In genomic region chr13:40982772-40983171, GRCh38 we compare ENCODE assay signal across 8 cellular contexts. TPM values are rescaled to one million over a fixed set of nuclear protein-coding genes. Genes with fewer than 3 reads are reported as not detected.
A peak's percentile ranks its signal among the peaks of the same experiment; 100 is the strongest.
DNase-seq lines count a peak whose midpoint lies in the region; ATAC-seq and TF ChIP-seq lines count a peak whose summit lies in the region.

No MANE protein-coding gene starts in this region.

- peak overlapping the region; percentile 61 for H3K27ac ChIP-seq in RWPE2 (ENCODE audit: poor library complexity, severe bottlenecking)
- peak overlapping the region; percentile 58 for H3K27ac ChIP-seq in brain microvascular endothelial cell
- peak overlapping the region; percentile 50 to 55 for H3K27ac ChIP-seq in thoracic aorta
- no peak overlapping the region for H3K27ac ChIP-seq in RWPE1

- no peaks in the 10 kb centered on the region for H3K9me3 ChIP-seq in RWPE2 (ENCODE audit: severe bottlenecking)
- no peaks in the 10 kb centered on the region for H3K9me3 ChIP-seq in thoracic aorta

- DNase-seq in DMS79 treated with DMSO at 0.1 percent for 48 hours (lab: John Stamatoyannopoulos, UW) (peak; percentile 16), DMS79 (lab: John Stamatoyannopoulos, UW) (no peak), RWPE2 (ENCODE audit: low spot score) (no peak), brain microvascular endothelial cell (peak; percentile 74), memory B cell (ENCODE audit: low spot score in 2 of 2) (peak in 1 of 2 donors; percentile 69), thoracic aorta (ENCODE audit: low spot score) (no peak), RWPE1 (ENCODE audit: low spot score) (no peak)

- POLR2A ChIA-PET in RWPE1 (lab: Yijun Ruan, JAX; ENCODE audit: low non-redundant PET): no interaction called here

- H3K4me3 ChIP-seq in RWPE2 (ENCODE audit: severe bottlenecking) (no peak overlapping the region), brain microvascular endothelial cell (ENCODE audit: low read depth, low read length) (no peak overlapping the region), thoracic aorta (peak overlapping the region; percentile 57)

- no peaks in the 10 kb centered on the region for H3K27me3 Mint-ChIP-seq in memory B cell

- in situ Hi-C loops in brain microvascular endothelial cell (cut with HindIII; ENCODE audit: low pct_ligation_motif_present, low sequenced_read_pairs): no loop called here

- H3K36me3 Mint-ChIP-seq in memory B cell: peaks cover 19% of the 10 kb centered on the region

- no peaks in the 10 kb centered on the region for H3K9me3 Mint-ChIP-seq in memory B cell

- H3K4me3 Mint-ChIP-seq in memory B cell: peak overlapping the region; percentile 68

- peak overlapping the region; percentile 94 for H3K27ac Mint-ChIP-seq in memory B cell

- ATAC-seq in HG02884 (IDR thresholded peaks at IDR 0.05; ENCODE audit: unreplicated experiment) (peak; percentile 71), RWPE2 (ENCODE audit: low read depth) (peak; percentile 59; the same call in 2 of the 3 replicates), memory B cell (ENCODE audit: low read depth) (peak; percentile 81), thoracic aorta (ENCODE audit: insufficient number of reproducible peaks, low FRiP score, low read depth) (no peak)

- H3K4me1 ChIP-seq in RWPE2 (ENCODE audit: insufficient read depth, poor library complexity, severe bottlenecking) (peaks cover 40% of the 10 kb centered on the region), thoracic aorta (ENCODE audit: control insufficient read depth in 1 of 2, low read depth in 2 of 2) (peaks cover 28 to 61% of the 10 kb centered on the region in 2 donors)

- H3K36me3 ChIP-seq in RWPE2 (ENCODE audit: low read depth): peaks cover 28% of the 10 kb centered on the region
- H3K36me3 ChIP-seq in brain microvascular endothelial cell (replicated peaks): peaks cover 2% of the 10 kb centered on the region
- no peaks in the 10 kb centered on the region for H3K36me3 ChIP-seq in thoracic aorta

- CTCF ChIA-PET in RWPE1 (lab: Yijun Ruan, JAX): no interaction called here

- peaks cover 56% of the 10 kb centered on the region for H3K4me1 Mint-ChIP-seq in memory B cell

- no peak for TF ChIP-seq CTCF in RWPE2 (IDR thresholded peaks at IDR 0.05; ENCODE audit: poor library complexity, severe bottlenecking)
- no peak for TF ChIP-seq CTCF in brain microvascular endothelial cell (IDR thresholded peaks at IDR 0.05; ENCODE audit: low read depth, low read length, missing control alignments)
- TF ChIP-seq CTCF in thoracic aorta (IDR thresholded peaks at IDR 0.05): no peak
- TF ChIP-seq CTCF in RWPE1 (conservative IDR thresholded peaks at IDR 0.05; ENCODE audit: low read depth): no peak

- H3K27me3 ChIP-seq in RWPE2 (ENCODE audit: insufficient read depth, poor library complexity, severe bottlenecking) (no peaks in the 10 kb centered on the region), brain microvascular endothelial cell (replicated peaks) (no peaks in the 10 kb centered on the region), thoracic aorta (replicated peaks; ENCODE audit: insufficient read depth) (no peaks in the 10 kb centered on the region)

RNA-seq across cellular contexts. Expression of gene ELF1, which starts 36.3 kb away (rescaled TPM):
- 10 to 100 TPM; 54.7 to 99.9 TPM for total RNA-seq in thoracic aorta

Comparison
In these comparisons a context has a peak if more than half of its experiments do, and no peak if none do; other contexts are left out.
1. DNase-seq: peak in DMS79 treated with DMSO at 0.1 percent for 48 hours (single experiment) and brain microvascular endothelial cell (single experiment); none in DMS79 (single experiment), RWPE2 (single experiment), thoracic aorta (single experiment) and RWPE1 (single experiment).